ENCODE assay signal across 9 cellular contexts in the genomic region with DNA sequence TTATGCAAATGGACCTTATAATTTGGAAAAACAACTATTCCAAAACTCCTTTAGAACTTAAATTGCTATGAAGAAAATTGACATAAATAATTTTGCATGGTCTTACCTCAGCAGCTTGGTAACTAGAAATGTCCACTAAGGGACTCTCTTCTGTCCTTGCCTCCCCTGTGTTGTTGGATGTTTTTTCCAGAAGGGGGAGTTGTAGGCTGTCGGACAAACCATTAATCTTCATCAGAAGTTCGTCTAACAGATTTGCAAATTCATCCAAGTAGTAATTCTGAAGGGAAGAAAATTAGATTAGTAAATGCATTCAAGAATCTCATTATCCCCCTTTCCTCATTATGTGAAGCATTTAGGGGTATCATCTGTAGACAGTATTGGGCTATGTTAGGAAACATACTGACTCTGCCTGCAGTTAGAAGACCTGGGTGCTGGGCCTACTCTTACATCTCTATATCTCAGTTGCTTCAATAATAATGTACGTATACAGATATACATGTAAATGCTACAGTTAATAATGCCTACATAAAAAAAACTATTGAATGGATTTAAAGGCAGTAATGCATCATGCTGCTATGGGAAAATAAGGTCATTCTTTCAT.
A peak's percentile ranks its signal among the peaks of the same experiment; 100 is the strongest.
DNase-seq lines count a peak whose midpoint lies in the region; ATAC-seq, FAIRE-seq and TF ChIP-seq lines count a peak whose summit lies in the region.
"Had no signal": no experiment of that assay in that cellular context is flagged by ENCODE, and none has a peak within 500 bp of the region (broad histone marks: within the 10 kb centered on the region; RNA-seq: fewer than 3 reads in every experiment).

No MANE protein-coding gene starts in this region.

- TF ChIP-seq CTCF in Peyer's patch (IDR thresholded peaks at IDR 0.05): peak in 4 of 6 experiments; percentile 20 to 61 (median 56)
- peak; percentile 73 for TF ChIP-seq CTCF in retinal pigment epithelial cell (conservative IDR thresholded peaks at IDR 0.05; ENCODE audit: low read depth, low read length)

- no peaks in the 10 kb centered on the region for H3K4me1 ChIP-seq in Peyer's patch

- no peaks in the 10 kb centered on the region for H3K9me3 ChIP-seq in Peyer's patch

- H3K4me3 ChIP-seq in Peyer's patch (no peak overlapping the region), retinal pigment epithelial cell (ENCODE audit: low read length) (no peak overlapping the region)

- FAIRE-seq in GM12892 (lab: Jason Lieb, UNC): no peak

- ATAC-seq in HG03571 (IDR thresholded peaks at IDR 0.05; ENCODE audit: unreplicated experiment): no peak
- no peak for ATAC-seq in GM21528 (IDR thresholded peaks at IDR 0.05; ENCODE audit: low FRiP score, unreplicated experiment)

- H3K36me3 ChIP-seq in Peyer's patch: no peaks in the 10 kb centered on the region

- TF ChIP-seq POLR2A in Peyer's patch (IDR thresholded peaks at IDR 0.05): no peak
- TF ChIP-seq POLR2A in GM12892 (IDR thresholded peaks at IDR 0.05; ENCODE audit: low read depth, low read length): no peak

- H3K27ac ChIP-seq in Peyer's patch: no peak overlapping the region

- no peaks in the 10 kb centered on the region for H3K27me3 ChIP-seq in Peyer's patch

- DNase-seq in DMS 273 (lab: John Stamatoyannopoulos, UW; ENCODE audit: unreplicated experiment): peak; percentile 44
- no peak for DNase-seq in DMS 273 treated with DMSO at 0.1 percent for 48 hours (lab: John Stamatoyannopoulos, UW)
- DNase-seq in Peyer's patch: no peak
- peak; percentile 34 for DNase-seq in fibroblast of gingiva (ENCODE audit: low read depth)
- DNase-seq in retinal pigment epithelial cell (ENCODE audit: low read depth): no peak
- no peak for DNase-seq in GM12892 (ENCODE audit: insufficient read length)
- DNase-seq: 8988T had no signal

Comparison
In these comparisons a context has a peak if more than half of its experiments do, and no peak if none do; other contexts are left out.
1. DNase-seq: peak in DMS 273 (single experiment) and fibroblast of gingiva (single experiment); none in DMS 273 treated with DMSO at 0.1 percent for 48 hours (single experiment), Peyer's patch (0 of 3), retinal pigment epithelial cell (single experiment) and GM12892 (single experiment).